ENCODE assay signal across 25 cellular contexts in genomic region chr19:3159565-3159964, GRCh38. TPM values are rescaled to one million over a fixed set of nuclear protein-coding genes. Genes with fewer than 3 reads are reported as not detected.
DNase-seq lines count a peak whose midpoint lies in the region; FAIRE-seq and TF ChIP-seq lines count a peak whose summit lies in the region.
"Had no signal": no experiment of that assay in that cellular context is flagged by ENCODE, and none has a peak within 500 bp of the region (broad histone marks: within the 10 kb centered on the region; RNA-seq: fewer than 3 reads in every experiment).

No MANE protein-coding gene starts in this region.

- H4K8ac ChIP-seq in H1 (ENCODE audit: extremely low read depth, insufficient read depth, low read length), result no peak overlapping the region

- H2BK5ac ChIP-seq in H1 (ENCODE audit: low read depth, low read length), result no peak overlapping the region

- no peaks in the 10 kb centered on the region for H3K36me3 ChIP-seq in H7 (replicated peaks; ENCODE audit: control insufficient read depth, insufficient read depth, low read length)
- no peaks in the 10 kb centered on the region; a peak in 1 of 8 replicates for H3K36me3 ChIP-seq in H1 (ENCODE audit: control insufficient read depth in 2 of 4, insufficient read depth in 4 of 4, low read length in 3 of 4)

- H3K4me2 ChIP-seq in H1 (ENCODE audit: insufficient read depth in 1 of 2, low read depth in 2 of 2, low read length in 2 of 2), result no peak overlapping the region
- H3K4me2 ChIP-seq: A549 had no signal

- no peaks in the 10 kb centered on the region for H3K9me3 ChIP-seq in H1 (ENCODE audit: insufficient read depth in 2 of 2, low read depth in 1 of 2, low read length in 1 of 2)
- H3K9me3 ChIP-seq: A549 had no signal

- POLR2A ChIA-PET in H1 (lab: Charles Lee; ENCODE audit: partially characterized antibody), result interaction anchor here (0.9 to 1.2 kb wide), 2 partner anchors 8 to 14 kb away, joined by 3 to 4 read pairs; no protein-coding TSS in a partner anchor

- FAIRE-seq in H1 (lab: Jason Lieb, UNC), result no peak
- FAIRE-seq: A549, G401.6, GM12892 had no signal

- H3K18ac ChIP-seq in H1 (ENCODE audit: extremely low read depth, low read length), result no peak overlapping the region

- no peak overlapping the region for H2BK20ac ChIP-seq in H1 (ENCODE audit: low read length)

- H3K27me3 ChIP-seq in H7 (ENCODE audit: control insufficient read depth, insufficient read depth, low read length) (peaks cover 2% of the 10 kb centered on the region; the same call in 1 of the 2 replicates), H1 (replicated peaks in 1 of 4; ENCODE audit: control insufficient read depth in 3 of 4, extremely low read depth in 1 of 4, insufficient read depth in 3 of 4, low read length in 3 of 4) (peaks cover 0 to 5% (median 2%) of the 10 kb centered on the region in 4 experiments; a peak in 3 of 7 replicates)

- H3K9me3 Mint-ChIP-seq in CD14-positive monocyte, result peaks cover 7 to 13% (median 10%) of the 10 kb centered on the region in 7 donors

- H3K27ac Mint-ChIP-seq in CD14-positive monocyte, result peak overlapping the region in 1 of 7 donors; percentile 40
- H3K27ac Mint-ChIP-seq: B cell; CD8-positive, alpha-beta T cell had no signal

- H3K9ac ChIP-seq in H1 (replicated peaks in 1 of 4; ENCODE audit: extremely low read depth in 1 of 4, low read depth in 3 of 4, low read length in 3 of 4), result no peak overlapping the region
- H3K9ac ChIP-seq: GM23248 had no signal

- H3K4me3 ChIP-seq in H7 (ENCODE audit: insufficient read depth, low read depth, low read length) (no peak overlapping the region), H1 (ENCODE audit: extremely low read depth in 1 of 4, insufficient read depth in 2 of 4, low read depth in 3 of 4, low read length in 4 of 4) (no peak overlapping the region)
- H3K4me3 ChIP-seq: A549, GM23248, SK-N-MC had no signal

- no peak for TF ChIP-seq POLR2A in H1 (IDR thresholded peaks at IDR 0.05; ENCODE audit: control extremely low read depth in 1 of 2, low read depth in 2 of 2, low read length in 2 of 2)

- no peak overlapping the region for H2BK15ac ChIP-seq in H1 (ENCODE audit: low read length)

- peaks cover 26 to 78% of the 10 kb centered on the region in 2 donors for H3K36me3 Mint-ChIP-seq in CD14-positive monocyte
- H3K36me3 Mint-ChIP-seq: CD8-positive, alpha-beta T cell had no signal

- H2BK12ac ChIP-seq in H1 (ENCODE audit: low read depth, low read length), result no peak overlapping the region

- H3K79me1 ChIP-seq in H1 (ENCODE audit: low read depth, low read length), result no peaks in the 10 kb centered on the region; the same call in 1 of the 2 replicates

- H3K79me2 ChIP-seq in H1 (ENCODE audit: control insufficient read depth in 1 of 2, insufficient read depth in 2 of 2, low read length in 2 of 2), result no peaks in the 10 kb centered on the region

- no peak for TF ChIP-seq CTCF in CD14-positive monocyte (IDR thresholded peaks at IDR 0.05)
- no peak for TF ChIP-seq CTCF in H1 (IDR thresholded peaks at IDR 0.05; ENCODE audit: control extremely low read depth in 1 of 3, insufficient read depth in 1 of 3, low read depth in 1 of 3, low read length in 3 of 3)

- 61% methylated on average over 8 of the region's 8 CpGs; no CpG with 5 or more reads in 1 of the 2 experiments for WGBS in H1 (ENCODE audit: extremely low coverage in 1 of 2, insufficient coverage in 1 of 2, insufficient read length in 1 of 2, insufficient replicate concordance in 2 of 2, low coverage in 1 of 2, low lambda C conversion rate in 2 of 2, missing lambda C conversion rate in 1 of 2), 2 experiments

- H2AK5ac ChIP-seq in H1 (ENCODE audit: low read depth, low read length), result no peak overlapping the region

- no peak for TF ChIP-seq RAD21 in H1 (IDR thresholded peaks at IDR 0.05 in 1 of 2, conservative IDR thresholded peaks at IDR 0.05 in 1 of 2; ENCODE audit: low read depth in 2 of 2, low read length in 2 of 2)

- no peak overlapping the region for H3K4ac ChIP-seq in H1 (replicated peaks; ENCODE audit: insufficient read length, low read depth, low read length)

- no peak overlapping the region for H3K4me3 Mint-ChIP-seq in CD14-positive monocyte
- H3K4me3 Mint-ChIP-seq: B cell; CD8-positive, alpha-beta T cell had no signal

- peak; percentile 27 for DNase-seq in CD14-positive monocyte (ENCODE audit: low spot score)
- DNase-seq in H7, result peak; percentile 50
- DNase-seq in NCI-H526 (lab: John Stamatoyannopoulos, UW), result peak; percentile 88 to 90
- no peak for DNase-seq in H1 (ENCODE audit: low read depth in 1 of 2, low spot score in 2 of 2)
- DNase-seq in GM19240 (ENCODE audit: insufficient read length, low spot score), result no peak
- no peak for DNase-seq in NK-92 treated with Interleukin-12 subunit alpha and Interleukin-12 subunit beta, amount 100 ng/mL, for 24 hours (lab: John Stamatoyannopoulos, UW)
- DNase-seq in epidermal melanocyte (ENCODE audit: insufficient read length, low spot score), result no peak
- DNase-seq: CD8-positive, alpha-beta T cell; GM23248; MM.1S; NCI-H1092 treated with DMSO at 0.1 percent for 48 hours; NCI-H146; NCI-H2029; NCI-H345; NCI-H524 treated with DMSO at 0.1 percent for 48 hours; PC-3; RPMI8226; SHP77 treated with DMSO at 0.1 percent for 48 hours had no signal

- no peak overlapping the region for H2AFZ ChIP-seq in H1 (ENCODE audit: low read length)
- H2AFZ ChIP-seq: GM23248 had no signal

- no peak overlapping the region for H3K14ac ChIP-seq in H1 (ENCODE audit: insufficient read length)

- H3K23ac ChIP-seq in H1 (ENCODE audit: insufficient read length), result no peak overlapping the region

- no peak overlapping the region for H4K5ac ChIP-seq in H1 (ENCODE audit: insufficient read length, low read depth, low read length)

- intact Hi-C loops in CD14-positive monocyte (cut with micrococcal nuclease), result no loop called here

- H4K20me1 ChIP-seq in H1 (replicated peaks in 1 of 2; ENCODE audit: control insufficient read depth in 1 of 2, insufficient read depth in 2 of 2, low read length in 2 of 2), result peaks cover 0 to 4% of the 10 kb centered on the region in 2 experiments

- H3K4me1 Mint-ChIP-seq in CD14-positive monocyte, result peaks cover 20% of the 10 kb centered on the region

- no peak for TF ChIP-seq EP300 in H1 (IDR thresholded peaks at IDR 0.05; ENCODE audit: borderline replicate concordance in 1 of 2, low read depth in 2 of 2, low read length in 2 of 2)

- H3K27me3 Mint-ChIP-seq in CD14-positive monocyte (ENCODE audit: low read depth in 3 of 3), result peaks cover 0 to 4% (median 0%) of the 10 kb centered on the region in 3 donors
- H3K27me3 Mint-ChIP-seq: B cell had no signal

- no peak overlapping the region for H3K56ac ChIP-seq in H1 (replicated peaks; ENCODE audit: insufficient read length, low read depth, low read length)

- peak overlapping the region; percentile 22; the same call in 1 of the 2 replicates for H3K27ac ChIP-seq in H1 (ENCODE audit: low read depth, low read length)
- H3K27ac ChIP-seq: A549, GM23248, SK-N-MC had no signal

- H3K23me2 ChIP-seq in H1 (ENCODE audit: low read depth, low read length), result peaks cover under 1% of the 10 kb centered on the region; the same call in 1 of the 2 replicates

- H4K91ac ChIP-seq in H1 (replicated peaks; ENCODE audit: insufficient read length, low read length), result no peak overlapping the region

- H3K4me1 ChIP-seq in H1 (replicated peaks in 1 of 4; ENCODE audit: control insufficient read depth in 3 of 4, insufficient read depth in 4 of 4, low read length in 3 of 4), result peaks cover 0 to 6% (median 2%) of the 10 kb centered on the region in 4 experiments; a peak in 3 of 7 replicates

- CTCF ChIA-PET in H1 (lab: Charles Lee; ENCODE audit: partially characterized antibody), result interaction anchor here (0.7 to 11.1 kb wide), 17 partner anchors 8 to 235 kb away, joined by 3 to 162 read pairs (median 4); no protein-coding TSS in a partner anchor

- H2BK120ac ChIP-seq in H1 (replicated peaks; ENCODE audit: low read depth, low read length), result no peak overlapping the region

TF ChIP-seq in H1, 55 proteins besides CTCF, POLR2A, EP300 and RAD21 (continues in another document):
- TF ChIP-seq POU5F1 (IDR thresholded peaks at IDR 0.05; ENCODE audit: low read depth, low read length), result 0 out of 2 replicates have a peak, but pooled peaks have one; percentile 57

RNA-seq across cellular contexts. Expression of gene S1PR4, which starts 19.0 kb away (rescaled TPM):
- polyA plus RNA-seq in CD14-positive monocyte (100 to 1,000 TPM; 105 to 131 TPM), H1 (2011; rRNA removed) (0.05 TPM in 1 of 2 replicates, not detected in the other)
- total RNA-seq in H7 (2014; rRNA removed; shearing (Covaris generic)), result not detected in 2 replicates
- total RNA-seq in H1 (2021; fragmentation: NEBNext Ultra II Directional; extraction: Animal tissue kit (Norgen Biotek cat#: 25700)), result not detected in 2 replicates
- not detected for polyA plus RNA-seq in H1 (2011; cell fraction: cytosol; rRNA removed)
- not detected for polyA plus RNA-seq in H1 (2011; cell fraction: nucleus; rRNA removed)
- polyA plus RNA-seq in H1 (2012, experiment 1 of 2), result not detected in 4 replicates
- not detected for polyA plus RNA-seq in H1 (2012, experiment 2 of 2)
- polyA plus RNA-seq in H1 (2013, experiment 1 of 2), result not detected
- not detected for polyA plus RNA-seq in H1 (2013, experiment 2 of 2)
- not detected in 2 replicates for polyA minus RNA-seq in H1 (2011; rRNA and poly(A)+ RNA removed)
- polyA minus RNA-seq in H1 (2011; cell fraction: cytosol; rRNA and poly(A)+ RNA removed), result not detected
- not detected for polyA minus RNA-seq in H1 (2011; cell fraction: nucleus; rRNA and poly(A)+ RNA removed)
- total RNA-seq: Daoy, GM23248, LHCN-M2 had no signal
- polyA plus RNA-seq: GM23248 had no signal

RNA-seq across cellular contexts. Expression of gene GNA15, which starts 23.7 kb away (rescaled TPM):
- 10 to 100 TPM; 38.7 to 41.3 TPM for polyA plus RNA-seq in CD14-positive monocyte
- not detected in 2 replicates for total RNA-seq in H7 (2014; rRNA removed; shearing (Covaris generic))
- total RNA-seq in H1 (2021; fragmentation: NEBNext Ultra II Directional; extraction: Animal tissue kit (Norgen Biotek cat#: 25700)), result 0.25 and 0.26 TPM in 2 replicates
- polyA plus RNA-seq in H1 (2011; rRNA removed), result 0.36 and 0.45 TPM in 2 replicates
- 0.61 TPM for polyA plus RNA-seq in H1 (2011; cell fraction: cytosol; rRNA removed)
- polyA plus RNA-seq in H1 (2011; cell fraction: nucleus; rRNA removed), result 0.16 TPM
- 0.13 to 0.46 TPM (median 0.29 TPM) in 3 of 4 replicates, not detected in the other for polyA plus RNA-seq in H1 (2012, experiment 1 of 2)
- 0.14 TPM for polyA plus RNA-seq in H1 (2012, experiment 2 of 2)
- 0.36 TPM for polyA plus RNA-seq in H1 (2013, experiment 1 of 2)
- 0.40 TPM for polyA plus RNA-seq in H1 (2013, experiment 2 of 2)
- polyA minus RNA-seq in H1 (2011; rRNA and poly(A)+ RNA removed), result 0.07 and 0.13 TPM in 2 replicates
- polyA minus RNA-seq in H1 (2011; cell fraction: cytosol; rRNA and poly(A)+ RNA removed), result not detected
- not detected for polyA minus RNA-seq in H1 (2011; cell fraction: nucleus; rRNA and poly(A)+ RNA removed)
- total RNA-seq: Daoy, GM23248, PC-3 had no signal
- polyA plus RNA-seq: GM23248 had no signal

RNA-seq across cellular contexts. Expression of gene NCLN, which starts 26.2 kb away (rescaled TPM):
- polyA plus RNA-seq in CD14-positive monocyte, result 10 to 100 TPM; 28.6 to 34.5 TPM
- total RNA-seq in H7 (2014; rRNA removed; shearing (Covaris generic)), result 68.2 and 82.8 TPM in 2 replicates
- total RNA-seq in H1 (2021; fragmentation: NEBNext Ultra II Directional; extraction: Animal tissue kit (Norgen Biotek cat#: 25700)), result 103 and 105 TPM in 2 replicates
- polyA plus RNA-seq in H1 (2011; rRNA removed), result 89.2 and 119 TPM in 2 replicates
- polyA plus RNA-seq in H1 (2011; cell fraction: cytosol; rRNA removed), result 75.6 TPM
- polyA plus RNA-seq in H1 (2011; cell fraction: nucleus; rRNA removed), result 144 TPM
- 69.2 to 103 TPM (median 103 TPM) in 4 replicates for polyA plus RNA-seq in H1 (2012, experiment 1 of 2)
- 80.4 TPM for polyA plus RNA-seq in H1 (2012, experiment 2 of 2)
- 121 TPM for polyA plus RNA-seq in H1 (2013, experiment 1 of 2)
- 121 TPM for polyA plus RNA-seq in H1 (2013, experiment 2 of 2)
- 50.0 and 55.6 TPM in 2 replicates for polyA minus RNA-seq in H1 (2011; rRNA and poly(A)+ RNA removed)
- polyA minus RNA-seq in H1 (2011; cell fraction: cytosol; rRNA and poly(A)+ RNA removed), result 68.7 TPM
- polyA minus RNA-seq in H1 (2011; cell fraction: nucleus; rRNA and poly(A)+ RNA removed), result 52.1 TPM

Comparison
In these comparisons a context has a peak if more than half of its experiments do, and no peak if none do; other contexts are left out.
1. DNase-seq: peak in CD14-positive monocyte (single experiment), H7 (single experiment) and NCI-H526 (2 of 2); none in H1 (0 of 2), GM19240 (single experiment), NK-92 treated with Interleukin-12 subunit alpha and Interleukin-12 subunit beta, amount 100 ng/mL, for 24 hours (single experiment) and epidermal melanocyte (single experiment).